ENCODE assay signal across 1 cellular context in genomic region chr12:132602578-132603239, GRCh38.
TF ChIP-seq lines count a peak whose summit lies in the region.

No MANE protein-coding gene starts in this region.

TF ChIP-seq in SK-N-SH, 30 proteins besides CTCF, POLR2A, EP300 and RAD21 (continued from another document):
- TF ChIP-seq USF2 (IDR thresholded peaks at IDR 0.05; ENCODE audit: borderline replicate concordance, low read depth, low read length) (no peak), FOXM1 (IDR thresholded peaks at IDR 0.05; ENCODE audit: low read depth) (no peak), TCF12 (IDR thresholded peaks at IDR 0.05) (no peak)
